In genomic region chr12:119546340-119546739, GRCh38 we compare ENCODE assay signal across 10 cellular contexts. TPM values are rescaled to one million over a fixed set of nuclear protein-coding genes. Genes with fewer than 3 reads are reported as not detected.
"Had no signal": no experiment of that assay in that cellular context is flagged by ENCODE, and none has a peak within 500 bp of the region (broad histone marks: within the 10 kb centered on the region; RNA-seq: fewer than 3 reads in every experiment).

No MANE protein-coding gene starts in this region.

- H3K4me3 ChIP-seq: GM23248, HAP-1 had no signal

- H3K36me3 ChIP-seq: HAP-1 had no signal

- H3K9me3 ChIP-seq: HAP-1 had no signal

- H2AFZ ChIP-seq: GM23248 had no signal

- H3K27ac ChIP-seq: GM23248, HL-60, KMS-11 had no signal

- DNase-seq: GM23248, GOT3, H7, IMR-90, KBM-7 had no signal

- H3K4me1 ChIP-seq: HAP-1 had no signal

- FAIRE-seq: HTR-8/SVneo had no signal

- H3K4me2 ChIP-seq: KMS-11 had no signal

RNA-seq across cellular contexts. Expression of gene TMEM233, which starts 47.2 kb away (rescaled TPM):
- total RNA-seq: GM23248, H7, HFFc6, IMR-90 had no signal
- polyA plus RNA-seq: IMR-90 had no signal
